ENCODE assay signal across 15 cellular contexts in the genomic region with DNA sequence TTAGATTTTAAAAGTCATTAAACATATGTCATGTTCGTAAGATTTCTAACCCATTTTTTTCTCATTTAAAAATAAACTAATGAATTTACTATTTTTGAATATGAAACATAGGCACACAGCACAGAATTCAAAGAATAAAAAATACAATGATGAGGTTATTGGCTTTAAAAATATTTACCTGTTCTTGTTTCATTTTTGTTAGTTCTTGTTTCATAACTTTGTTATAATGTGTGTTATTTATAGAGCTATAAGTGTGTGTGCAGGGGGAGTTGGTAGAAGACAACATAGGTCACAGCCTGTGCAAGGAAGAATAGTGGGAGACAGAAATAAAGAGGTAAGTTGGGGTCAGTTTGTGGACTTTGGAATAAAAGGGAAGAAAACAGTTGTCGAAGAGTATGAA. TPM values are rescaled to one million over a fixed set of nuclear protein-coding genes. Genes with fewer than 3 reads are reported as not detected.
"Had no signal": no experiment of that assay in that cellular context is flagged by ENCODE, and none has a peak within 500 bp of the region (broad histone marks: within the 10 kb centered on the region; RNA-seq: fewer than 3 reads in every experiment).

No MANE protein-coding gene starts in this region.

- H3K4me3 Mint-ChIP-seq: activated naive CD8-positive, alpha-beta T cell treated with anti-CD3 and anti-CD28 coated beads for 36 hours; nephron progenitor cell had no signal

- H3K36me3 Mint-ChIP-seq: activated naive CD8-positive, alpha-beta T cell treated with anti-CD3 and anti-CD28 coated beads for 36 hours; stimulated activated effector memory CD8-positive, alpha-beta T cell treated with anti-CD3 and anti-CD28 coated beads, Interleukin-12 subunit alpha, Interleukin-12 subunit beta, amount 100 ng/mL, for 72 hours had no signal

- H3K4me1 ChIP-seq: colonic mucosa, right lobe of liver had no signal

- H3K36me3 ChIP-seq: colonic mucosa, esophagus squamous epithelium, gastrocnemius medialis, right lobe of liver, suprapubic skin, tibial nerve had no signal

- H3K9me3 Mint-ChIP-seq: effector memory CD8-positive, alpha-beta T cell; nephron progenitor cell; stimulated activated effector memory CD8-positive, alpha-beta T cell treated with anti-CD3 and anti-CD28 coated beads, Interleukin-12 subunit alpha, Interleukin-12 subunit beta, amount 100 ng/mL, for 72 hours had no signal

- H3K27ac ChIP-seq: colonic mucosa, gastrocnemius medialis, right lobe of liver, suprapubic skin, VCaP had no signal

- H3K9me3 ChIP-seq: colonic mucosa, esophagus squamous epithelium, gastrocnemius medialis, right lobe of liver, suprapubic skin had no signal

- H3K27me3 Mint-ChIP-seq: activated naive CD8-positive, alpha-beta T cell treated with anti-CD3 and anti-CD28 coated beads for 36 hours; stimulated activated naive CD8-positive, alpha-beta T cell treated with anti-CD3 and anti-CD28 coated beads, Interleukin-15, amount 100 ng/mL, for 72 hours had no signal

- H3K4me3 ChIP-seq: colonic mucosa, esophagus squamous epithelium, gastrocnemius medialis, right lobe of liver, skin epidermis, suprapubic skin, tibial nerve had no signal

- FAIRE-seq: astrocyte had no signal

- H3K27ac Mint-ChIP-seq: nephron progenitor cell had no signal

- H3K27me3 ChIP-seq: colonic mucosa, dorsolateral prefrontal cortex, gastrocnemius medialis, right lobe of liver, suprapubic skin, tibial nerve had no signal

RNA-seq across cellular contexts. Expression of gene NRROS, which starts 30.8 kb away (rescaled TPM):
- total RNA-seq: astrocyte had no signal
